8 cellular contexts compared by ENCODE assay signal in genomic region chr11:46295312-46295995, GRCh38. TPM values are rescaled to one million over a fixed set of nuclear protein-coding genes. Genes with fewer than 3 reads are reported as not detected.
DNase-seq lines count a peak whose midpoint lies in the region; ATAC-seq and TF ChIP-seq lines count a peak whose summit lies in the region.

No MANE protein-coding gene starts in this region.

- H3K4me3 ChIP-seq in fibroblast of pulmonary artery (replicated peaks; ENCODE audit: low read depth, low read length): peak overlapping the region; percentile 51

- H3K36me3 Mint-ChIP-seq in activated T-helper 17 cell treated with anti-CD3 and anti-CD28 coated beads, Interleukin-2, amount 50 U/mL, for 72 hours (ENCODE audit: low read depth): no peaks in the 10 kb centered on the region
- H3K36me3 Mint-ChIP-seq in nephron (ENCODE audit: low read depth): peaks cover 5% of the 10 kb centered on the region

- DNase-seq in GM10248 (ENCODE audit: extremely low spot score): peak; percentile 82
- DNase-seq in OCI-M1 (lab: John Stamatoyannopoulos, UW): peak; percentile 81
- peak; percentile 75 for DNase-seq in fibroblast of pulmonary artery (ENCODE audit: low read depth)
- DNase-seq in stimulated activated naive CD4-positive, alpha-beta T cell (lab: John Stamatoyannopoulos, UW): peak; percentile 64 to 79 (median 75)
- no peak for DNase-seq in cortex of kidney (lab: John Stamatoyannopoulos, UW)

- POLR2A ChIA-PET in GM10248 (lab: Yijun Ruan, JAX): no interaction called here

- H3K9me3 Mint-ChIP-seq in activated T-helper 17 cell treated with anti-CD3 and anti-CD28 coated beads, Interleukin-2, amount 50 U/mL, for 72 hours: no peaks in the 10 kb centered on the region
- H3K9me3 Mint-ChIP-seq in nephron: no peaks in the 10 kb centered on the region

- peak overlapping the region; percentile 78 for H3K4me3 Mint-ChIP-seq in activated T-helper 17 cell treated with anti-CD3 and anti-CD28 coated beads, Interleukin-2, amount 50 U/mL, for 72 hours
- peak overlapping the region; percentile 86 to 91 (median 87) for H3K4me3 Mint-ChIP-seq in nephron

- no peak overlapping the region for H3K27ac Mint-ChIP-seq in activated T-helper 17 cell treated with anti-CD3 and anti-CD28 coated beads, Interleukin-2, amount 50 U/mL, for 72 hours
- peak overlapping the region; percentile 73 to 96 (median 90) for H3K27ac Mint-ChIP-seq in nephron

- H3K27me3 Mint-ChIP-seq in activated T-helper 17 cell treated with anti-CD3 and anti-CD28 coated beads, Interleukin-2, amount 50 U/mL, for 72 hours: peaks cover 5% of the 10 kb centered on the region
- H3K27me3 Mint-ChIP-seq in nephron (ENCODE audit: low read depth): peaks cover 3% of the 10 kb centered on the region

- ATAC-seq in HG03045 (IDR thresholded peaks at IDR 0.05; ENCODE audit: unreplicated experiment): peak; percentile 58
- ATAC-seq in activated T-helper 17 cell treated with anti-CD3 and anti-CD28 coated beads, Interleukin-2, amount 50 U/mL, for 72 hours (replicated peaks): peak; percentile 83

- CTCF ChIA-PET in GM10248 (lab: Yijun Ruan, JAX): interaction anchor here (1.1 to 7.3 kb wide), 11 partner anchors 10 to 57 kb away, joined by 3 to 127 read pairs (median 8); partner anchors contain the start of gene CREB3L1

- peaks cover 6% of the 10 kb centered on the region for H3K4me1 Mint-ChIP-seq in activated T-helper 17 cell treated with anti-CD3 and anti-CD28 coated beads, Interleukin-2, amount 50 U/mL, for 72 hours
- peaks cover 58% of the 10 kb centered on the region for H3K4me1 Mint-ChIP-seq in nephron

- TF ChIP-seq CTCF in GM10248 (IDR thresholded peaks at IDR 0.05; ENCODE audit: control extremely low read depth, extremely low read depth, low read depth, missing control alignments) (no peak), fibroblast of pulmonary artery (IDR thresholded peaks at IDR 0.05; ENCODE audit: low read length, missing control alignments) (no peak), nephron (IDR thresholded peaks at IDR 0.05; ENCODE audit: unreplicated experiment in 3 of 3) (peak in 1 of 3 experiments; percentile 4)

RNA-seq across cellular contexts. Expression of gene CREB3L1, which starts 18.0 kb away (rescaled TPM):
- not detected for total RNA-seq in activated T-helper 17 cell treated with anti-CD3 and anti-CD28 coated beads, Interleukin-2, amount 50 U/mL, for 72 hours

RNA-seq across cellular contexts. Expression of gene DGKZ, which starts 51.8 kb away (rescaled TPM):
- total RNA-seq in activated T-helper 17 cell treated with anti-CD3 and anti-CD28 coated beads, Interleukin-2, amount 50 U/mL, for 72 hours: 100 to 1,000 TPM in 1 of 2 donors, 10 to 100 TPM in 1; 78.9 to 100 TPM
